In the genomic region with DNA sequence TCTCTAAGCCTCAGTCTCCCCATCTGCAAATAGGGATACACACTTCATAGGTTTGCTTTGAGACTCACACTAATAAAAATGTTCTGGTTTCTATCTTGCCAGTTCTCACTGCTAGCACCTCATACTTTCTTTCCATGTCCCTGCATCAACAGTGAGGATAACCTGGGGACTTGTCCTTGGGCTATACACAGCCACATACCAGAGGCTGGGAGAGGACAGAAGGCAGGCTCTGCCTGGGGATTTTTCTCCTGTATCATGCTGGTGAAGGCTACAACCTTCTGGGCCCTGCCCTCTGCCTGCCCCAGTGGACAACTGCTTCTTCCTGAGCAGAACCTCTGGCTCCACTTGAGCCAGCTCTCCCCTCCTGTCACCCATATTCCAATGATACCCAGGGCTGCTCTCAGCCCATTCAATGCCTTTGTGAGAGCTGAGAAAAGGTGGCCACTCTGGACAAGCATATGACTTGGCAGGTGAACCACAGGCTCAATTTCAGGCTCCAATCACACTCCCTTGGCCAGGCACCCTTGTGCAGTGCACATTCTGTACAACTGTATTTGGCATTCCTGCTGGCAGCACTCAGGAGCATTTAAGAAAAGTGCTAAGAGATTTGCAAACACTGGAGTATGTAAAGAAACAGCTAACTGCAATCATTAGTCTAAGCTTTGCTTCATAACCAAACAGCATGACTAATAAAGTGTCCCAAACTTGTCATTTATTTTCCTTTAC, we compare ENCODE assay signal across 1 cellular context.
TF ChIP-seq lines count a peak whose summit lies in the region.

No MANE protein-coding gene starts in this region.

TF ChIP-seq in HepG2, 621 proteins besides CTCF, POLR2A, EP300 and RAD21 (continued from another document):
- TF ChIP-seq RERE (CRISPR knock-in tag; IDR thresholded peaks at IDR 0.05; ENCODE audit: low read depth) = no peak
- TF ChIP-seq ZNF687 (CRISPR knock-in tag; IDR thresholded peaks at IDR 0.05) = no peak
- TF ChIP-seq ETV6 (CRISPR knock-in tag; conservative IDR thresholded peaks at IDR 0.05) = no peak
- TF ChIP-seq ELF1 (CRISPR knock-in tag; IDR thresholded peaks at IDR 0.05) = no peak
- TF ChIP-seq, protein P1, sequence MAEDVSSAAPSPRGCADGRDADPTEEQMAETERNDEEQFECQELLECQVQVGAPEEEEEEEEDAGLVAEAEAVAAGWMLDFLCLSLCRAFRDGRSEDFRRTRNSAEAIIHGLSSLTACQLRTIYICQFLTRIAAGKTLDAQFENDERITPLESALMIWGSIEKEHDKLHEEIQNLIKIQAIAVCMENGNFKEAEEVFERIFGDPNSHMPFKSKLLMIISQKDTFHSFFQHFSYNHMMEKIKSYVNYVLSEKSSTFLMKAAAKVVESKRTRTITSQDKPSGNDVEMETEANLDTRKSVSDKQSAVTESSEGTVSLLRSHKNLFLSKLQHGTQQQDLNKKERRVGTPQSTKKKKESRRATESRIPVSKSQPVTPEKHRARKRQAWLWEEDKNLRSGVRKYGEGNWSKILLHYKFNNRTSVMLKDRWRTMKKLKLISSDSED (CRISPR knock-in tag; IDR thresholded peaks at IDR 0.05) = no peak
- no peak for TF ChIP-seq PAXIP1 (CRISPR knock-in tag; conservative IDR thresholded peaks at IDR 0.05)
- TF ChIP-seq POLR2AphosphoS2 (IDR thresholded peaks at IDR 0.05; ENCODE audit: low read depth, low read length) = no peak
- TF ChIP-seq RFX1 (IDR thresholded peaks at IDR 0.05) = no peak
- TF ChIP-seq TGIF2 (CRISPR knock-in tag; IDR thresholded peaks at IDR 0.05) = no peak
